ENCODE assay signal across 8 cellular contexts in genomic region chr4:173370130-173370476, GRCh38. TPM values are rescaled to one million over a fixed set of nuclear protein-coding genes. Genes with fewer than 3 reads are reported as not detected.
DNase-seq lines count a peak whose midpoint lies in the region; ATAC-seq, FAIRE-seq and TF ChIP-seq lines count a peak whose summit lies in the region.

No MANE protein-coding gene starts in this region.

- H3K9me3 Mint-ChIP-seq in CD4-positive, alpha-beta T cell: no peaks in the 10 kb centered on the region
- H3K9me3 Mint-ChIP-seq in GM23338: no peaks in the 10 kb centered on the region; the same call in 2 of the 3 replicates

- 0 out of 2 replicates have a peak, but pooled peaks cover 2% of the 10 kb centered on the region for H3F3A ChIP-seq in GM23338 (replicated peaks; ENCODE audit: low read depth)
- no peaks in the 10 kb centered on the region for H3F3A ChIP-seq in PC-3 (ENCODE audit: low read length, unreplicated experiment)

- peaks cover 13% of the 10 kb centered on the region for H3K79me2 ChIP-seq in GM23338 (replicated peaks; ENCODE audit: insufficient read depth)
- H3K79me2 ChIP-seq in PC-3 (ENCODE audit: low read length): peaks cover 34% of the 10 kb centered on the region

- H3K27ac Mint-ChIP-seq in CD4-positive, alpha-beta T cell: peak overlapping the region; percentile 87
- peak overlapping the region; percentile 95 for H3K27ac Mint-ChIP-seq in GM23338

- H3K4me3 ChIP-seq in GM23338 (peak overlapping the region; percentile 85), PC-3 (ENCODE audit: low read length) (peak overlapping the region; percentile 90), iPS DF 6.9 (ENCODE audit: low read length) (peak overlapping the region; percentile 62; the same call in 1 of the 2 replicates)

- H3K9me2 ChIP-seq in GM23338 (ENCODE audit: insufficient read depth) (no peaks in the 10 kb centered on the region), PC-3 (replicated peaks; ENCODE audit: low read length) (no peaks in the 10 kb centered on the region)

- TSS peak; percentile 39 for BruUV-seq in PC-3 (replicated peaks; lab: Mats Ljungman, UMichigan)

- ATAC-seq in CD4-positive, alpha-beta T cell (ENCODE audit: poor library complexity): peak; percentile 30
- no peak for ATAC-seq in GM23338
- peak; percentile 5 for ATAC-seq in PC-3

- no peaks in the 10 kb centered on the region for H3K36me3 ChIP-seq in GM23338 (ENCODE audit: insufficient read depth)
- H3K36me3 ChIP-seq in PC-3 (ENCODE audit: low read depth, low read length): no peaks in the 10 kb centered on the region
- H3K36me3 ChIP-seq in iPS DF 6.9 (ENCODE audit: control insufficient read depth, insufficient read depth, low read length): no peaks in the 10 kb centered on the region

- peak overlapping the region; percentile 91 for H3K4me3 Mint-ChIP-seq in CD4-positive, alpha-beta T cell
- peak overlapping the region; percentile 97 for H3K4me3 Mint-ChIP-seq in GM23338

- no peak for FAIRE-seq in frontal cortex (lab: Jason Lieb, UNC)

- H3K4me1 Mint-ChIP-seq in CD4-positive, alpha-beta T cell (ENCODE audit: low read depth): peaks cover 42% of the 10 kb centered on the region
- H3K4me1 Mint-ChIP-seq in GM23338: peaks cover 12% of the 10 kb centered on the region

- intact Hi-C loops in CD4-positive, alpha-beta T cell (cut with DNase I, micrococcal nuclease): loop anchor here (1.0 to 10.0 kb wide), 4 partner anchors 36 to 913 kb away; partner anchors contain the start of genes CEP44 (in 1 of the 2), FBXO8 (in 1 of the 2), GALNT7 (in 1 of the 2) and HMGB2 (in 1 of the 2)
- intact Hi-C loops in PC-3 (cut with micrococcal nuclease): no loop called here

- in situ Hi-C loops in G401 (cut with HindIII; ENCODE audit: low sequenced_read_pairs): no loop called here

- DNase-seq in CD4-positive, alpha-beta T cell: peak in 9 of 10 experiments; percentile 40 to 68 (median 48)
- DNase-seq in GM23338 (ENCODE audit: low spot score) (no peak), PC-3 (no peak), iPS DF 6.9 (ENCODE audit: low read depth, low spot score) (no peak), G401 (ENCODE audit: low spot score) (no peak), frontal cortex (ENCODE audit: low spot score in 2 of 2) (no peak)
- peak; percentile 34 for DNase-seq in activated naive CD8-positive, alpha-beta T cell treated with anti-CD3 and anti-CD28 coated beads, Interleukin-2, amount 50 U/mL, for 16 hours (ENCODE audit: low read depth, low spot score)
- peak; percentile 22 to 44 for DNase-seq in stimulated activated CD4-positive, alpha-beta T cell treated with anti-CD3 and anti-CD28 coated beads, Interleukin-1b, Interleukin-23, amount 100 ng/mL, for 4 hours (ENCODE audit: low read depth in 2 of 2)

- peak overlapping the region; percentile 58 for H3K27ac ChIP-seq in CD4-positive, alpha-beta T cell (ENCODE audit: low read depth, low read length)
- H3K27ac ChIP-seq in GM23338 (ENCODE audit: low read depth) (peak overlapping the region; percentile 71), PC-3 (ENCODE audit: low read length) (peak overlapping the region; percentile 59), iPS DF 6.9 (ENCODE audit: low read length) (no peak overlapping the region)

- peak overlapping the region; percentile 84 for H3K4me2 ChIP-seq in GM23338
- H3K4me2 ChIP-seq in PC-3 (ENCODE audit: low read length): peak overlapping the region; percentile 90

- CTCF ChIA-PET in CD4-positive, alpha-beta T cell (lab: Charles Lee): interaction anchor here (0.8 to 1.7 kb wide), 4 partner anchors 8 to 50 kb away, joined by 3 to 7 read pairs (median 4); partner anchors contain the start of gene HMGB2
- CTCF ChIA-PET in PC-3 (lab: Charles Lee): interaction anchor here (0.6 to 1.0 kb wide), 2 partner anchors 36 to 68 kb away, joined by 3 to 4 read pairs; partner anchors contain the start of gene HMGB2

- TF ChIP-seq CTCF in CD4-positive, alpha-beta T cell (IDR thresholded peaks at IDR 0.05): no peak
- no peak for TF ChIP-seq CTCF in GM23338 (conservative IDR thresholded peaks at IDR 0.05; ENCODE audit: low read depth in 2 of 2)
- TF ChIP-seq CTCF in PC-3 (conservative IDR thresholded peaks at IDR 0.05; ENCODE audit: low read depth, low read length): no peak

- H3K9ac ChIP-seq in PC-3 (ENCODE audit: low read length): peak overlapping the region; percentile 69

- H3K4me1 ChIP-seq in GM23338 (ENCODE audit: insufficient read depth) (peaks cover 7% of the 10 kb centered on the region), PC-3 (ENCODE audit: insufficient read depth, low read length) (peaks cover 18% of the 10 kb centered on the region), iPS DF 6.9 (ENCODE audit: control insufficient read depth, insufficient read depth, low read length) (no peaks in the 10 kb centered on the region; the same call in 1 of the 2 replicates)

- H3K9me3 ChIP-seq in CD4-positive, alpha-beta T cell (ENCODE audit: control insufficient read depth, low read length): no peaks in the 10 kb centered on the region
- no peaks in the 10 kb centered on the region for H3K9me3 ChIP-seq in PC-3 (ENCODE audit: low read length)
- no peaks in the 10 kb centered on the region for H3K9me3 ChIP-seq in iPS DF 6.9 (ENCODE audit: control insufficient read depth, insufficient read depth, low read length)

- peaks cover 27% of the 10 kb centered on the region for H3K27me3 Mint-ChIP-seq in CD4-positive, alpha-beta T cell
- H3K27me3 Mint-ChIP-seq in GM23338 (ENCODE audit: insufficient read depth, low read depth, poor library complexity): peaks cover 16% of the 10 kb centered on the region

- no peaks in the 10 kb centered on the region for H3K27me3 ChIP-seq in CD4-positive, alpha-beta T cell (ENCODE audit: control insufficient read depth, insufficient read depth, low read length)
- H3K27me3 ChIP-seq in GM23338 (ENCODE audit: insufficient read depth): peaks cover 17% of the 10 kb centered on the region; the same call in 1 of the 2 replicates
- H3K27me3 ChIP-seq in PC-3 (ENCODE audit: low read length): no peaks in the 10 kb centered on the region
- no peaks in the 10 kb centered on the region for H3K27me3 ChIP-seq in iPS DF 6.9 (ENCODE audit: control insufficient read depth, insufficient read depth, low read length)

- peaks cover 22% of the 10 kb centered on the region for H3K36me3 Mint-ChIP-seq in CD4-positive, alpha-beta T cell (ENCODE audit: low read depth)
- no peaks in the 10 kb centered on the region for H3K36me3 Mint-ChIP-seq in GM23338 (ENCODE audit: low read depth)

- WGBS in iPS DF 6.9 (ENCODE audit: insufficient coverage, insufficient read length): no CpG with 5 or more reads among the region's 14 CpGs

- H2AFZ ChIP-seq in GM23338: peak overlapping the region; percentile 85; the same call in 1 of the 2 replicates
- H2AFZ ChIP-seq in PC-3 (ENCODE audit: low read length): peak overlapping the region; percentile 90

- POLR2A ChIA-PET in CD4-positive, alpha-beta T cell (lab: Charles Lee): interaction anchor here (0.6 to 7.1 kb wide), 11 partner anchors 13 to 914 kb away, joined by 3 to 373 read pairs (median 6); partner anchors contain the start of genes CEP44, FBXO8, GALNT7 and HMGB2
- POLR2A ChIA-PET in PC-3 (lab: Charles Lee; ENCODE audit: unreplicated experiment): interaction anchor here (0.5 to 1.4 kb wide), 5 partner anchors 35 to 988 kb away, joined by 3 to 52 read pairs (median 4); partner anchors contain the start of gene HMGB2

- no peaks in the 10 kb centered on the region for H4K20me1 ChIP-seq in GM23338 (replicated peaks; ENCODE audit: insufficient read depth)
- 0 out of 2 replicates have a peak, but pooled peaks cover 4% of the 10 kb centered on the region for H4K20me1 ChIP-seq in PC-3 (ENCODE audit: low read length)

RNA-seq across cellular contexts. Expression of gene SAP30, which starts 0.7 kb away (rescaled TPM):
- total RNA-seq in CD4-positive, alpha-beta T cell: 1 to 10 TPM; 2.5 to 3.9 TPM
- 16.5 and 18.1 TPM in 2 replicates for total RNA-seq in GM23338 (2014; rRNA removed; shearing (Covaris generic))
- polyA plus RNA-seq in GM23338 (2016; fragmentation: Nextera tagmentation; extraction: Ambion mirVana): 9.3 and 24.8 TPM in 2 replicates
- total RNA-seq in PC-3 (2014; rRNA removed): 33.2 and 38.8 TPM in 2 replicates
- total RNA-seq in G401 (2014; rRNA removed; shearing (Covaris generic)): 34.0 and 37.1 TPM in 2 replicates
- 20.4 TPM for total RNA-seq in frontal cortex

RNA-seq across cellular contexts. Expression of gene SCRG1, which starts 28.8 kb away (rescaled TPM):
- not detected for total RNA-seq in CD4-positive, alpha-beta T cell
- total RNA-seq in GM23338 (2014; rRNA removed; shearing (Covaris generic)): not detected in 2 replicates
- 0.30 and 0.45 TPM in 2 replicates for polyA plus RNA-seq in GM23338 (2016; fragmentation: Nextera tagmentation; extraction: Ambion mirVana)
- not detected in 2 replicates for total RNA-seq in PC-3 (2014; rRNA removed)
- total RNA-seq in G401 (2014; rRNA removed; shearing (Covaris generic)): not detected in 2 replicates
- total RNA-seq in frontal cortex: 2.4 TPM

RNA-seq across cellular contexts. Expression of gene HMGB2, which starts 35.9 kb away (rescaled TPM):
- 100 to 1,000 TPM; 228 to 232 TPM for total RNA-seq in CD4-positive, alpha-beta T cell
- 103 and 109 TPM in 2 replicates for total RNA-seq in GM23338 (2014; rRNA removed; shearing (Covaris generic))
- polyA plus RNA-seq in GM23338 (2016; fragmentation: Nextera tagmentation; extraction: Ambion mirVana): 519 and 593 TPM in 2 replicates
- total RNA-seq in PC-3 (2014; rRNA removed): 111 and 139 TPM in 2 replicates
- 270 and 334 TPM in 2 replicates for total RNA-seq in G401 (2014; rRNA removed; shearing (Covaris generic))
- 22.0 TPM for total RNA-seq in frontal cortex

Comparison
In these comparisons a context has a peak if more than half of its experiments do, and no peak if none do; other contexts are left out.
1. DNase-seq: peak in CD4-positive, alpha-beta T cell (9 of 10), activated naive CD8-positive, alpha-beta T cell treated with anti-CD3 and anti-CD28 coated beads, Interleukin-2, amount 50 U/mL, for 16 hours (single experiment) and stimulated activated CD4-positive, alpha-beta T cell treated with anti-CD3 and anti-CD28 coated beads, Interleukin-1b, Interleukin-23, amount 100 ng/mL, for 4 hours (2 of 2); none in GM23338 (single experiment), PC-3 (single experiment), iPS DF 6.9 (single experiment), G401 (single experiment) and frontal cortex (0 of 2).
2. Peak in every context shown above with its lines, with median percentiles within 50 percentile points of each other: H3K4me3 ChIP-seq.